ENCODE assay signal across 1 cellular context in the genomic region with DNA sequence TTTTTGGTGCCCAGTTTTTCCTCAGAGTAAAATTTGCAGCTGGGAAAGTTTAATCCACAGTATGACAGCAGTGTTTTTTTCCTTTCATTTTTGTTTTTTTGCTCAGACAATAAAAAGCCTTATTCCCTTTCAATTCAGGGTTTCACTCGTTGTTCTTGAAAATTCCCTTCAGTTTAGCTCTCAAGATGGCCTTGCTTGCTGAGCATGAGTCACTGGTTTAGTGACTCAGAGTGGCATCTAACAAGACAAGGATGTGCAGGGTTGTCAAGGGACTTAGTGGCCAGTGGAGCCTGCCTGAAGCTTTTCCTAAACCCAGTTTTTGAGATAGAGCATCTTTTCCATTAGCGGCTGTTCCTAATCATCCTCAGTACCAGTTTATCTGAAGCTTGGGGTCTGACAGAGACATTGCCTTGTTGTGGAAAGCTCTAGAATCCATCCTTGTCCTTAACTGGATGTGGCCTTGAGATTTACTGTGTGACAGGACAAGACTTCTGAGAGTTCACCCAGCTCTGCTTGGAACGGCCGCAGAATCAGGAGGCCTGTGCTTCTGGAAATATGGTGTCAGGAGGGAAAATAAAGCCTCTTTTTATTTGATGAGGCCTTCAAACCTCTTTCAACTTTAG.
A peak's percentile ranks its signal among the peaks of the same experiment; 100 is the strongest.
TF ChIP-seq lines count a peak whose summit lies in the region.

No MANE protein-coding gene starts in this region.

TF ChIP-seq in H1, 55 proteins besides CTCF, POLR2A, EP300 and RAD21:
- TF ChIP-seq JUND (IDR thresholded peaks at IDR 0.05; ENCODE audit: low read length): peak; percentile 62
- TF ChIP-seq RBBP5 (IDR thresholded peaks at IDR 0.05; ENCODE audit: borderline replicate concordance, low read depth, low read length): no peak
